Comparison of ENCODE assay signal across 14 cellular contexts in the genomic region with DNA sequence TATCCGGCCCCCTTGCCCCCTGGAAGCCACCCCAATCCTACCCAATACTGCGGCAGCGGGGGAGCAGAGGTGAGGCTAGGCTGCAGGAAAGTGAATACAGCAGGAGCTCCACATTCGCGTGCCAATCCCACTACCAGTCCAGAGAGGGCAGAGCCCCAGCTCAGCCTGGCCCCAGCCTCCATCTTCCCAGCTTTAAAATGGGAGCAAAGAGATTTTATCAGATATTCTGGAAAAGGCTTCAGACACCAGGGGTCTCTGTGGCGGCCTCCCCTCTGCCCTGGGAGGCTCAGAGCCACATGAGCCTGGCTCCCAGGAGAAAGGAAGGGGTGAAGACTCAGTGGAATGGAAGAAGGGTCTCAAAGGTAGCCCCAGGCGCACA.
DNase-seq lines count a peak whose midpoint lies in the region; ATAC-seq and TF ChIP-seq lines count a peak whose summit lies in the region.
"Had no signal": no experiment of that assay in that cellular context is flagged by ENCODE, and none has a peak within 500 bp of the region (broad histone marks: within the 10 kb centered on the region; RNA-seq: fewer than 3 reads in every experiment).

No MANE protein-coding gene starts in this region.

- H3K36me3 Mint-ChIP-seq in activated naive CD4-positive, alpha-beta T cell treated with anti-CD3 and anti-CD28 coated beads, Interleukin-2, amount 10 ng/mL, durations not matched to agents 7 days and 5 days: peaks cover 5% of the 10 kb centered on the region
- H3K36me3 Mint-ChIP-seq in central memory CD8-positive, alpha-beta T cell (ENCODE audit: insufficient read depth): peaks cover 2% of the 10 kb centered on the region
- peaks cover 4% of the 10 kb centered on the region for H3K36me3 Mint-ChIP-seq in chondrocyte (ENCODE audit: low read depth)

- no peak overlapping the region for H3K4me3 ChIP-seq in Karpas-422 (ENCODE audit: low read length)
- H3K4me3 ChIP-seq in SJCRH30: no peak overlapping the region

- TF ChIP-seq CTCF in chondrocyte (IDR thresholded peaks at IDR 0.05): no peak

- H3K4me1 ChIP-seq in Karpas-422 (ENCODE audit: low read length) (peaks cover 55% of the 10 kb centered on the region), SJCRH30 (peaks cover 23% of the 10 kb centered on the region)

- H3K4me3 Mint-ChIP-seq in activated naive CD4-positive, alpha-beta T cell treated with anti-CD3 and anti-CD28 coated beads, Interleukin-2, amount 10 ng/mL, durations not matched to agents 7 days and 5 days: no peak overlapping the region
- H3K4me3 Mint-ChIP-seq in central memory CD8-positive, alpha-beta T cell: no peak overlapping the region
- no peak overlapping the region for H3K4me3 Mint-ChIP-seq in chondrocyte (ENCODE audit: unreplicated experiment)

- no peak for ATAC-seq in central memory CD8-positive, alpha-beta T cell (replicated peaks; ENCODE audit: extremely low read depth, poor library complexity, severe bottlenecking)

- H3K4me1 Mint-ChIP-seq in activated naive CD4-positive, alpha-beta T cell treated with anti-CD3 and anti-CD28 coated beads, Interleukin-2, amount 10 ng/mL, durations not matched to agents 7 days and 5 days: peaks cover 21% of the 10 kb centered on the region
- H3K4me1 Mint-ChIP-seq in central memory CD8-positive, alpha-beta T cell: peaks cover 57% of the 10 kb centered on the region
- peaks cover 36% of the 10 kb centered on the region for H3K4me1 Mint-ChIP-seq in chondrocyte (ENCODE audit: low read depth)

- no peaks in the 10 kb centered on the region for H3K9me3 ChIP-seq in Karpas-422 (ENCODE audit: low read length)
- no peaks in the 10 kb centered on the region for H3K9me3 ChIP-seq in SJCRH30 (replicated peaks)

- H3K9me2 ChIP-seq in Karpas-422 (replicated peaks; ENCODE audit: insufficient read depth, low read length): no peaks in the 10 kb centered on the region

- H3K27me3 ChIP-seq in Karpas-422 (ENCODE audit: low read length): no peaks in the 10 kb centered on the region
- H3K27me3 ChIP-seq in SJCRH30: no peaks in the 10 kb centered on the region

- H3K27ac Mint-ChIP-seq in activated naive CD4-positive, alpha-beta T cell treated with anti-CD3 and anti-CD28 coated beads, Interleukin-2, amount 10 ng/mL, durations not matched to agents 7 days and 5 days: peak overlapping the region; percentile 26
- H3K27ac Mint-ChIP-seq in central memory CD8-positive, alpha-beta T cell (ENCODE audit: low read depth): peak overlapping the region; percentile 79
- H3K27ac Mint-ChIP-seq in chondrocyte (ENCODE audit: unreplicated experiment): no peak overlapping the region

- H3K36me3 ChIP-seq in Karpas-422 (ENCODE audit: insufficient read depth, low read length) (no peaks in the 10 kb centered on the region), SJCRH30 (peaks cover 32% of the 10 kb centered on the region)

- H3K27me3 Mint-ChIP-seq in activated naive CD4-positive, alpha-beta T cell treated with anti-CD3 and anti-CD28 coated beads, Interleukin-2, amount 10 ng/mL, durations not matched to agents 7 days and 5 days: no peaks in the 10 kb centered on the region
- H3K27me3 Mint-ChIP-seq in central memory CD8-positive, alpha-beta T cell: no peaks in the 10 kb centered on the region
- H3K27me3 Mint-ChIP-seq in chondrocyte (ENCODE audit: low read depth): no peaks in the 10 kb centered on the region
- H3K27me3 Mint-ChIP-seq: CD4-positive, alpha-beta memory T cell had no signal

- H3K27ac ChIP-seq in Karpas-422 (ENCODE audit: low read length) (peak overlapping the region; percentile 78), SJCRH30 (no peak overlapping the region)

- CTCF ChIA-PET in activated naive CD4-positive, alpha-beta T cell treated with anti-CD3 and anti-CD28 coated beads, Interleukin-2, amount 10 ng/mL, durations not matched to agents 7 days and 5 days (lab: Charles Lee): no interaction called here

- no peaks in the 10 kb centered on the region for H3K9me3 Mint-ChIP-seq in activated naive CD4-positive, alpha-beta T cell treated with anti-CD3 and anti-CD28 coated beads, Interleukin-2, amount 10 ng/mL, durations not matched to agents 7 days and 5 days
- H3K9me3 Mint-ChIP-seq in central memory CD8-positive, alpha-beta T cell: no peaks in the 10 kb centered on the region
- H3K9me3 Mint-ChIP-seq in chondrocyte (ENCODE audit: low read depth): no peaks in the 10 kb centered on the region
- H3K9me3 Mint-ChIP-seq: CD4-positive, alpha-beta memory T cell had no signal

- peak overlapping the region; percentile 37 for H3K4me2 ChIP-seq in Karpas-422 (ENCODE audit: low read depth, low read length, poor library complexity, severe bottlenecking)

- H3K79me2 ChIP-seq in Karpas-422 (ENCODE audit: low read length): peaks cover 99% of the 10 kb centered on the region

- no peak for DNase-seq in activated naive CD4-positive, alpha-beta T cell treated with anti-CD3 and anti-CD28 coated beads, Interleukin-2, amount 10 ng/mL, durations not matched to agents 7 days and 5 days
- no peak for DNase-seq in activated naive CD4-positive, alpha-beta T cell treated with Interleukin-2 at 50 U/mL for 16 hours
- DNase-seq in Karpas-422: no peak
- no peak for DNase-seq in central memory CD8-positive, alpha-beta T cell (ENCODE audit: low spot score in 2 of 2)
- DNase-seq in SJCRH30: no peak
- DNase-seq in NCI-H524 (lab: John Stamatoyannopoulos, UW): no peak
- no peak for DNase-seq in chondrocyte (ENCODE audit: low spot score)
- no peak for DNase-seq in mesenteric fat pad (ENCODE audit: low spot score)
- DNase-seq: CD4-positive, alpha-beta memory T cell; HCEC 1CT; NCI-H1436 treated with DMSO at 0.1 percent for 48 hours; NCI-H2081; NCI-H510A treated with DMSO at 0.1 percent for 48 hours; SW 1271 had no signal

- no peak overlapping the region for H2AFZ ChIP-seq in Karpas-422 (ENCODE audit: low read length)

- H4K20me1 ChIP-seq in Karpas-422 (ENCODE audit: insufficient read depth, low read depth, low read length): peaks cover 88% of the 10 kb centered on the region

- peak overlapping the region; percentile 52 for H3K9ac ChIP-seq in Karpas-422 (ENCODE audit: low read length)
